In the genomic region with DNA sequence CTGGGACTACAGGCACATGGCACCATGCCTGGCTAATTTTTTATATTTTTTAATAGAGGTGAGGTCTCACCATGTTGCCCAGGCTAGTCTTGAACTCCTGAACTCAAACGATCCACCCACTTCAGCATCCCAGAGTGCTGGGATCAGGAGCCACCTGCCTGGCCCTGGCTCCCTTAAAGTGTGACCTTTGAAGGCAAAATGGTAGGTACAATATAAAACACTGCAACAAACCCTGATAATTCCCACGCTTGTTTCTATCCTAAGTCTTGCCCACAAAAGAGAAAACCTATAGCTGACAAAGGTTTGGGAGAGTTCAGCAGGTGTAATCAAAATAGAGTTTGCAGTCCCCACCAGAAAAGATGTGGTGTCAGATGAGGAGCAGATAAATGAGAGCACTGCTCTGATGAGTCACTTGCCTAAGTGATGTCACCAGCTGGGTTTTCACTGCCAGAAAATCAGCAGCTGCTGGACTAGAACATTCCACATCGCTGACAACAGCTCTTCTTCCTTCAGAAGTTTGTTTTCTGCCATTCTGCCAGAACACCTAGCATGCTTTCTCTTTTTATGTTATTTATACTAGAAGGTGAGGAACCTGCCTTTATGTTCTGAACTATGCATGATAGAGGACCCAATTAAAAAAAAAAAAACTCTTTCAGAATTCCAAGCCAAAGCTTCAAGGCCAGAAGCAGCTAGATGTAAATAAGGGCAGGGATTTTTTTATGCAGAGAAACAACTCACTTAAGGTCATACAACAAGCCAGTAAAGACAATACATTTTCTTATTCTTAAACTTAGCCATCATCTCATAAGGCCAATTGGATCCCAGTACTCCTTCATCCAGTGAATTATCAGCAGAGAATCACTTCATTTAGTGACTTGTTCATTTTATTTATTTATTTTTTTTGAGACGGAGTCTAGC, we compare ENCODE assay signal across 9 cellular contexts. TPM values are rescaled to one million over a fixed set of nuclear protein-coding genes. Genes with fewer than 3 reads are reported as not detected.
DNase-seq lines count a peak whose midpoint lies in the region; ATAC-seq and TF ChIP-seq lines count a peak whose summit lies in the region.
"Had no signal": no experiment of that assay in that cellular context is flagged by ENCODE, and none has a peak within 500 bp of the region (broad histone marks: within the 10 kb centered on the region; RNA-seq: fewer than 3 reads in every experiment).

No MANE protein-coding gene starts in this region.

- H3K9me3 ChIP-seq in SJCRH30 (replicated peaks), result peaks cover 3% of the 10 kb centered on the region; the same call in 1 of the 2 replicates

- intact Hi-C loops in activated naive CD4-positive, alpha-beta T cell treated with anti-CD3 and anti-CD28 coated beads for 36 hours (cut with micrococcal nuclease), result no loop called here

- H3K36me3 Mint-ChIP-seq in activated naive CD4-positive, alpha-beta T cell treated with anti-CD3 and anti-CD28 coated beads for 36 hours (ENCODE audit: low read depth), result no peaks in the 10 kb centered on the region
- H3K36me3 Mint-ChIP-seq in activated naive CD4-positive, alpha-beta T cell treated with anti-CD3 and anti-CD28 coated beads, Interleukin-2, amount 10 ng/mL, durations not matched to agents 7 days and 5 days, result peaks cover 2% of the 10 kb centered on the region
- no peaks in the 10 kb centered on the region for H3K36me3 Mint-ChIP-seq in stimulated activated naive CD8-positive, alpha-beta T cell treated with anti-CD3 and anti-CD28 coated beads, Interleukin-15, Interleukin-2, amounts not matched to agents 100 ng/mL and 50 ng/mL, for 24 hours (ENCODE audit: low read depth)

- no peaks in the 10 kb centered on the region for H3K36me3 ChIP-seq in SJCRH30

- H3K27ac ChIP-seq in SJCRH30, result peak overlapping the region; percentile 32
- H3K27ac ChIP-seq: HL-60 had no signal

- H3K27me3 ChIP-seq in SJCRH30, result no peaks in the 10 kb centered on the region

- H3K4me3 Mint-ChIP-seq in activated naive CD4-positive, alpha-beta T cell treated with anti-CD3 and anti-CD28 coated beads for 36 hours, result no peak overlapping the region
- H3K4me3 Mint-ChIP-seq in activated naive CD4-positive, alpha-beta T cell treated with anti-CD3 and anti-CD28 coated beads, Interleukin-2, amount 10 ng/mL, durations not matched to agents 7 days and 5 days, result no peak overlapping the region
- H3K4me3 Mint-ChIP-seq in stimulated activated naive CD8-positive, alpha-beta T cell treated with anti-CD3 and anti-CD28 coated beads, Interleukin-15, Interleukin-2, amounts not matched to agents 100 ng/mL and 50 ng/mL, for 24 hours, result no peak overlapping the region

- H3K9me3 Mint-ChIP-seq in activated naive CD4-positive, alpha-beta T cell treated with anti-CD3 and anti-CD28 coated beads for 36 hours, result peaks cover 5% of the 10 kb centered on the region
- peaks cover 10% of the 10 kb centered on the region for H3K9me3 Mint-ChIP-seq in activated naive CD4-positive, alpha-beta T cell treated with anti-CD3 and anti-CD28 coated beads, Interleukin-2, amount 10 ng/mL, durations not matched to agents 7 days and 5 days
- no peaks in the 10 kb centered on the region for H3K9me3 Mint-ChIP-seq in stimulated activated naive CD8-positive, alpha-beta T cell treated with anti-CD3 and anti-CD28 coated beads, Interleukin-15, Interleukin-2, amounts not matched to agents 100 ng/mL and 50 ng/mL, for 24 hours

- peak; percentile 72 for DNase-seq in activated naive CD4-positive, alpha-beta T cell treated with anti-CD3 and anti-CD28 coated beads for 36 hours
- no peak for DNase-seq in activated naive CD4-positive, alpha-beta T cell treated with anti-CD3 and anti-CD28 coated beads, Interleukin-2, amount 10 ng/mL, durations not matched to agents 7 days and 5 days
- DNase-seq in SJCRH30 (peak; percentile 80 to 86), fibroblast of villous mesenchyme (ENCODE audit: low read depth) (peak; percentile 91), HT-29 (ENCODE audit: low spot score) (no peak)

- H3K27ac Mint-ChIP-seq in activated naive CD4-positive, alpha-beta T cell treated with anti-CD3 and anti-CD28 coated beads for 36 hours, result peak overlapping the region; percentile 13
- H3K27ac Mint-ChIP-seq in activated naive CD4-positive, alpha-beta T cell treated with anti-CD3 and anti-CD28 coated beads, Interleukin-2, amount 10 ng/mL, durations not matched to agents 7 days and 5 days, result no peak overlapping the region
- H3K27ac Mint-ChIP-seq in stimulated activated naive CD8-positive, alpha-beta T cell treated with anti-CD3 and anti-CD28 coated beads, Interleukin-15, Interleukin-2, amounts not matched to agents 100 ng/mL and 50 ng/mL, for 24 hours, result peak overlapping the region; percentile 52

- CTCF ChIA-PET in activated naive CD4-positive, alpha-beta T cell treated with anti-CD3 and anti-CD28 coated beads for 36 hours (lab: Charles Lee), result interaction anchor here (0.6 to 1.8 kb wide), 5 partner anchors 9 to 126 kb away, joined by 3 to 12 read pairs (median 3); no protein-coding TSS in a partner anchor
- CTCF ChIA-PET in activated naive CD4-positive, alpha-beta T cell treated with anti-CD3 and anti-CD28 coated beads, Interleukin-2, amount 10 ng/mL, durations not matched to agents 7 days and 5 days (lab: Charles Lee), result interaction anchor here (0.8 to 1.5 kb wide), 4 partner anchors 9 to 17 kb away, joined by 3 to 4 read pairs (median 4); no protein-coding TSS in a partner anchor

- ATAC-seq in HG02981 (IDR thresholded peaks at IDR 0.05; ENCODE audit: unreplicated experiment) (no peak), HG02798 (IDR thresholded peaks at IDR 0.05; ENCODE audit: poor library complexity, unreplicated experiment) (no peak)

- H3K27me3 Mint-ChIP-seq in activated naive CD4-positive, alpha-beta T cell treated with anti-CD3 and anti-CD28 coated beads for 36 hours (ENCODE audit: low read depth), result no peaks in the 10 kb centered on the region
- peaks cover 14% of the 10 kb centered on the region for H3K27me3 Mint-ChIP-seq in activated naive CD4-positive, alpha-beta T cell treated with anti-CD3 and anti-CD28 coated beads, Interleukin-2, amount 10 ng/mL, durations not matched to agents 7 days and 5 days
- H3K27me3 Mint-ChIP-seq in stimulated activated naive CD8-positive, alpha-beta T cell treated with anti-CD3 and anti-CD28 coated beads, Interleukin-15, Interleukin-2, amounts not matched to agents 100 ng/mL and 50 ng/mL, for 24 hours, result peaks cover 4% of the 10 kb centered on the region

- H3K4me1 ChIP-seq in SJCRH30, result peaks cover 15% of the 10 kb centered on the region

- H3K4me3 ChIP-seq in SJCRH30 (no peak overlapping the region), fibroblast of villous mesenchyme (ENCODE audit: low read depth, low read length) (no peak overlapping the region)

- TF ChIP-seq CTCF in fibroblast of villous mesenchyme (IDR thresholded peaks at IDR 0.05; ENCODE audit: insufficient read depth, low read depth, low read length), result no peak

- peaks cover 7% of the 10 kb centered on the region for H3K4me1 Mint-ChIP-seq in activated naive CD4-positive, alpha-beta T cell treated with anti-CD3 and anti-CD28 coated beads for 36 hours (ENCODE audit: low read depth)
- H3K4me1 Mint-ChIP-seq in activated naive CD4-positive, alpha-beta T cell treated with anti-CD3 and anti-CD28 coated beads, Interleukin-2, amount 10 ng/mL, durations not matched to agents 7 days and 5 days, result peaks cover 2% of the 10 kb centered on the region
- H3K4me1 Mint-ChIP-seq in stimulated activated naive CD8-positive, alpha-beta T cell treated with anti-CD3 and anti-CD28 coated beads, Interleukin-15, Interleukin-2, amounts not matched to agents 100 ng/mL and 50 ng/mL, for 24 hours (ENCODE audit: low read depth), result peaks cover 7% of the 10 kb centered on the region

RNA-seq across cellular contexts. Expression of gene PURB, which starts 18.0 kb away (rescaled TPM):
- 10 to 100 TPM; 12.9 to 13.1 TPM for total RNA-seq in activated naive CD4-positive, alpha-beta T cell treated with anti-CD3 and anti-CD28 coated beads for 36 hours
- total RNA-seq in SJCRH30 (2014; rRNA removed; shearing (Covaris generic)), result 37.3 and 42.7 TPM in 2 replicates
- total RNA-seq in fibroblast of villous mesenchyme, result 24.5 and 29.8 TPM in 2 replicates
- total RNA-seq in HT-29 (2014; rRNA removed; shearing (Covaris generic)), result 11.6 and 13.2 TPM in 2 replicates

RNA-seq across cellular contexts. Expression of gene H2AZ2, which starts 19.4 kb away (rescaled TPM):
- total RNA-seq in activated naive CD4-positive, alpha-beta T cell treated with anti-CD3 and anti-CD28 coated beads for 36 hours, result 100 to 1,000 TPM; 344 to 361 TPM
- total RNA-seq in SJCRH30 (2014; rRNA removed; shearing (Covaris generic)), result 454 and 459 TPM in 2 replicates
- total RNA-seq in fibroblast of villous mesenchyme, result 111 and 118 TPM in 2 replicates
- 503 and 539 TPM in 2 replicates for total RNA-seq in HT-29 (2014; rRNA removed; shearing (Covaris generic))

Comparison
In these comparisons a context has a peak if more than half of its experiments do, and no peak if none do; other contexts are left out.
1. DNase-seq: peak in activated naive CD4-positive, alpha-beta T cell treated with anti-CD3 and anti-CD28 coated beads for 36 hours (single experiment), SJCRH30 (2 of 2) and fibroblast of villous mesenchyme (single experiment); none in activated naive CD4-positive, alpha-beta T cell treated with anti-CD3 and anti-CD28 coated beads, Interleukin-2, amount 10 ng/mL, durations not matched to agents 7 days and 5 days (single experiment) and HT-29 (single experiment).